ENCODE assay signal across 15 cellular contexts in genomic region chr7:55094122-55094690, GRCh38.
DNase-seq lines count a peak whose midpoint lies in the region; ATAC-seq and TF ChIP-seq lines count a peak whose summit lies in the region.
"Had no signal": no experiment of that assay in that cellular context is flagged by ENCODE, and none has a peak within 500 bp of the region (broad histone marks: within the 10 kb centered on the region; RNA-seq: fewer than 3 reads in every experiment).

No MANE protein-coding gene starts in this region.

- H3K4me1 ChIP-seq in left lung (peaks cover 8 to 9% of the 10 kb centered on the region in 2 donors), gastrocnemius medialis (peaks cover 27 to 51% of the 10 kb centered on the region in 2 donors), hepatocyte (ENCODE audit: insufficient read depth) (peaks cover 29% of the 10 kb centered on the region), H9 (ENCODE audit: insufficient read depth, low read length) (no peaks in the 10 kb centered on the region)

- H4K91ac ChIP-seq in H9 (ENCODE audit: insufficient read length, low read depth, low read length) = no peak overlapping the region

- H2AFZ ChIP-seq in hepatocyte (no peak overlapping the region), H9 (ENCODE audit: low read length) (no peak overlapping the region)
- H2AFZ ChIP-seq: GM23248 had no signal

- no peaks in the 10 kb centered on the region for H3K9me2 ChIP-seq in hepatocyte (replicated peaks; ENCODE audit: insufficient read depth)

- H2BK20ac ChIP-seq in H9 (ENCODE audit: low read depth, low read length, poor library complexity, severe bottlenecking) = no peak overlapping the region

- H3K79me1 ChIP-seq in H9 (ENCODE audit: insufficient read depth, low read depth, low read length, poor library complexity, severe bottlenecking) = no peaks in the 10 kb centered on the region

- H3K4me3 Mint-ChIP-seq in brain (no peak overlapping the region), H9 (no peak overlapping the region)
- H3K4me3 Mint-ChIP-seq: B cell had no signal

- H3K23ac ChIP-seq in H9 (ENCODE audit: insufficient read length, low read depth, low read length) = no peak overlapping the region

- H3K79me2 ChIP-seq in hepatocyte (peaks cover 59% of the 10 kb centered on the region), H9 (ENCODE audit: insufficient read depth, low read length) (no peaks in the 10 kb centered on the region)

- no peak overlapping the region for H2AK5ac ChIP-seq in H9 (ENCODE audit: insufficient read length, low read length)

- peaks cover 3% of the 10 kb centered on the region for H3K27me3 Mint-ChIP-seq in brain
- no peaks in the 10 kb centered on the region for H3K27me3 Mint-ChIP-seq in H9 (ENCODE audit: low read depth)

- DNase-seq in Right ventricle myocardium superior (no peak), cardiac septum (ENCODE audit: low spot score) (no peak), left lung (no peak), gastrocnemius medialis (no peak), hepatocyte (ENCODE audit: low spot score) (no peak), H9 (no peak)
- DNase-seq in activated naive CD4-positive, alpha-beta T cell treated with anti-CD3 and anti-CD28 coated beads, Interleukin-2, amount 50 U/mL, for 16 hours = no peak
- DNase-seq: GDM1, GM23248, NCI-H1105, NCI-H2107, NCI-H226, PC-3 had no signal

- no peak overlapping the region for H4K8ac ChIP-seq in H9 (replicated peaks; ENCODE audit: insufficient read length, low read depth, low read length)

- TF ChIP-seq CTCF in brain (conservative IDR thresholded peaks at IDR 0.05) = no peak
- no peak for TF ChIP-seq CTCF in left lung (IDR thresholded peaks at IDR 0.05)
- TF ChIP-seq CTCF in gastrocnemius medialis (IDR thresholded peaks at IDR 0.05 in 4 of 5, conservative IDR thresholded peaks at IDR 0.05 in 1 of 5) = no peak
- no peak for TF ChIP-seq CTCF in hepatocyte (IDR thresholded peaks at IDR 0.05; ENCODE audit: poor library complexity)
- TF ChIP-seq CTCF in H9 (conservative IDR thresholded peaks at IDR 0.05) = no peak

- H3K9me3 Mint-ChIP-seq in brain = no peaks in the 10 kb centered on the region
- no peaks in the 10 kb centered on the region for H3K9me3 Mint-ChIP-seq in H9

- intact Hi-C loops in Right ventricle myocardium superior (cut with DNase I) (no loop called here), cardiac septum (cut with DNase I) (no loop called here), left lung (cut with DNase I) (no loop called here), gastrocnemius medialis (cut with DNase I; ENCODE audit: low total_unique reads) (loop anchor here (5.0 kb wide), 1 partner anchor 33 kb away; no protein-coding TSS in a partner anchor)

- no peak overlapping the region for H3K56ac ChIP-seq in H9 (ENCODE audit: insufficient read length, low read depth, low read length)

- no peak overlapping the region for H2BK12ac ChIP-seq in H9 (ENCODE audit: insufficient read length, low read depth, low read length)

- no peak overlapping the region for H4K5ac ChIP-seq in H9 (ENCODE audit: insufficient read length, low read depth, low read length)

- H3K27ac Mint-ChIP-seq in brain (peak overlapping the region in 3 of 5 experiments; percentile 60 to 95 (median 73)), H9 (no peak overlapping the region)
- H3K27ac Mint-ChIP-seq: B cell had no signal

- H3K14ac ChIP-seq in H9 (ENCODE audit: insufficient read depth, low read length) = no peak overlapping the region

- H3K4me2 ChIP-seq in hepatocyte (no peak overlapping the region), H9 (ENCODE audit: insufficient read depth, insufficient read length, low read length) (no peak overlapping the region)

- TF ChIP-seq POLR2A in gastrocnemius medialis (IDR thresholded peaks at IDR 0.05) = no peak

- no peak overlapping the region for H2BK120ac ChIP-seq in H9 (ENCODE audit: low read depth, low read length, poor library complexity, severe bottlenecking)

- ATAC-seq in Right ventricle myocardium superior (ENCODE audit: poor library complexity) (peak; percentile 5), left lung (peak; percentile 49), gastrocnemius medialis (no peak)
- ATAC-seq: PC-3 had no signal

- H4K20me1 ChIP-seq in hepatocyte (ENCODE audit: insufficient read depth, poor library complexity, severe bottlenecking) (no peaks in the 10 kb centered on the region), H9 (ENCODE audit: control insufficient read depth, insufficient read depth, insufficient read length) (no peaks in the 10 kb centered on the region)

- H3K4me1 Mint-ChIP-seq in brain = peaks cover 80% of the 10 kb centered on the region
- H3K4me1 Mint-ChIP-seq in H9 = peaks cover 15% of the 10 kb centered on the region in 2 experiments
- H3K4me1 Mint-ChIP-seq: B cell had no signal

- H3K27me3 ChIP-seq in left lung (no peaks in the 10 kb centered on the region), gastrocnemius medialis (no peaks in the 10 kb centered on the region), hepatocyte (no peaks in the 10 kb centered on the region), H9 (ENCODE audit: insufficient read depth, low read length) (no peaks in the 10 kb centered on the region)

- no peak overlapping the region for H3T11ph ChIP-seq in H9 (ENCODE audit: low read length)

- no peak overlapping the region for H3K27ac ChIP-seq in left lung
- H3K27ac ChIP-seq in gastrocnemius medialis = peak overlapping the region; percentile 68 to 73 (median 70)
- no peak overlapping the region for H3K27ac ChIP-seq in hepatocyte
- no peak overlapping the region for H3K27ac ChIP-seq in H9 (ENCODE audit: insufficient read length, low read depth, low read length)
- H3K27ac ChIP-seq: GM23248 had no signal

- H3K36me3 ChIP-seq in left lung = no peaks in the 10 kb centered on the region
- H3K36me3 ChIP-seq in gastrocnemius medialis = no peaks in the 10 kb centered on the region
- H3K36me3 ChIP-seq in hepatocyte (replicated peaks; ENCODE audit: insufficient read depth, low read depth) = no peaks in the 10 kb centered on the region

- 79% methylated on average over 5 of the region's 5 CpGs for WGBS in hepatocyte (ENCODE audit: low lambda C conversion rate, missing lambda C conversion rate)
- no CpG with 5 or more reads among the region's 5 CpGs for WGBS in H9 (ENCODE audit: extremely low coverage, insufficient read length, low lambda C conversion rate)

- in situ Hi-C loops in gastrocnemius medialis (cut with MboI; ENCODE audit: low sequenced_read_pairs in 4 of 4) = no loop called here

- no peak overlapping the region for H2BK15ac ChIP-seq in H9 (ENCODE audit: low read depth, low read length)

- no peaks in the 10 kb centered on the region for H3K36me3 Mint-ChIP-seq in brain
- H3K36me3 Mint-ChIP-seq in H9 (ENCODE audit: insufficient read depth in 1 of 3, low read depth in 3 of 3) = no peaks in the 10 kb centered on the region

- no peak overlapping the region for H2BK5ac ChIP-seq in H9 (ENCODE audit: insufficient read length, low read length)

- H3K9ac ChIP-seq in H9 (ENCODE audit: extremely low read depth, insufficient read length, low read length) = no peak overlapping the region
- H3K9ac ChIP-seq: GM23248 had no signal

- H3K4me3 ChIP-seq in left lung = no peak overlapping the region
- H3K4me3 ChIP-seq in gastrocnemius medialis = no peak overlapping the region
- no peak overlapping the region for H3K4me3 ChIP-seq in hepatocyte
- H3K4me3 ChIP-seq: GM23248 had no signal

- H3K9me3 ChIP-seq in left lung (no peaks in the 10 kb centered on the region), gastrocnemius medialis (no peaks in the 10 kb centered on the region), hepatocyte (ENCODE audit: low read depth) (no peaks in the 10 kb centered on the region), H9 (ENCODE audit: control insufficient read depth, low read depth, low read length) (no peaks in the 10 kb centered on the region)

- no peaks in the 10 kb centered on the region for H3K23me2 ChIP-seq in H9 (ENCODE audit: insufficient read length, low read depth, low read length, poor library complexity, severe bottlenecking)

- H3K4ac ChIP-seq in H9 (ENCODE audit: low read depth, low read length) = no peak overlapping the region

- H3K18ac ChIP-seq in H9 (ENCODE audit: insufficient read length, low read depth, low read length) = no peak overlapping the region

Comparison
In these comparisons a context has a peak if more than half of its experiments do, and no peak if none do; other contexts are left out.
1. ATAC-seq: peak in Right ventricle myocardium superior (single experiment) and left lung (single experiment); none in gastrocnemius medialis (0 of 2).
2. H3K27ac Mint-ChIP-seq: peak in brain (3 of 5); none in H9 (0 of 3).
3. H3K27ac ChIP-seq: peak in gastrocnemius medialis (4 of 4); none in left lung (0 of 2), hepatocyte (single experiment) and H9 (single experiment).